In the genomic region with DNA sequence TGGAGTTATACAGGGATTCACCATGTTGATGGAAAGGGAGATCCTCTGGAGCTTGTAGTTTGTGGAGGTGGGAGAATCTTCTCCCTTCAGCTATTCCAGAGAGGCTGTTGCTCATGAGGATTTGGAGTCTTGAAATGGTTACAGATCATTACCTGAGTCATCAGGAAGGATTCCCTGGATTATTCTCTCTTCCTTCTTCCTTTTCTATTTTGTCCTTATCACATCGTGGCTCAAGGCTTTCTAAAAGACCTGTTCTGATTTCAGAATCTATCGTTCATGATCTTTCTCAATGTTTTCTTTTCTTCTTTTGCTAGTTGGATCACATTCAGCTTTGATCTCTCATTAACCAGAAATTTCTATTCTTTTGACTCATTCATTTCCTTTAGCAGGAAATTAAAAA, we compare ENCODE assay signal across 16 cellular contexts.
"Had no signal": no experiment of that assay in that cellular context is flagged by ENCODE, and none has a peak within 500 bp of the region (broad histone marks: within the 10 kb centered on the region; RNA-seq: fewer than 3 reads in every experiment).

No MANE protein-coding gene starts in this region.

- H3K4me1 Mint-ChIP-seq: activated T-helper 17 cell treated with anti-CD3 and anti-CD28 coated beads, Interleukin-2, amount 50 U/mL, for 72 hours; immature natural killer cell; T-cell had no signal

- H3K27me3 ChIP-seq: testis had no signal

- H3K9me3 ChIP-seq: left ventricle myocardium inferior, testis had no signal

- H3K27ac ChIP-seq: left ventricle myocardium inferior, testis, WERI-Rb-1 had no signal

- H3K36me3 ChIP-seq: left ventricle myocardium inferior, WERI-Rb-1 had no signal

- H3K4me3 ChIP-seq: left ventricle myocardium inferior, testis had no signal

- H3K9me3 Mint-ChIP-seq: activated naive CD4-positive, alpha-beta T cell treated with anti-CD3 and anti-CD28 coated beads for 36 hours; activated T-helper 17 cell treated with anti-CD3 and anti-CD28 coated beads, Interleukin-2, amount 50 U/mL, for 72 hours; stimulated activated naive CD8-positive, alpha-beta T cell treated with anti-CD3 and anti-CD28 coated beads, Interleukin-15, Interleukin-2, amounts not matched to agents 100 ng/mL and 50 ng/mL, for 24 hours; T-cell had no signal

- H3K4me3 Mint-ChIP-seq: activated naive CD4-positive, alpha-beta T cell treated with anti-CD3 and anti-CD28 coated beads for 36 hours; activated T-helper 17 cell treated with anti-CD3 and anti-CD28 coated beads, Interleukin-2, amount 50 U/mL, for 72 hours; immature natural killer cell; nephron; stimulated activated naive CD8-positive, alpha-beta T cell treated with anti-CD3 and anti-CD28 coated beads, Interleukin-15, Interleukin-2, amounts not matched to agents 100 ng/mL and 50 ng/mL, for 24 hours; T-cell had no signal

- H3K36me3 Mint-ChIP-seq: immature natural killer cell, T-cell had no signal

- H3K27ac Mint-ChIP-seq: activated naive CD4-positive, alpha-beta T cell treated with anti-CD3 and anti-CD28 coated beads for 36 hours; activated T-helper 17 cell treated with anti-CD3 and anti-CD28 coated beads, Interleukin-2, amount 50 U/mL, for 72 hours; immature natural killer cell; stimulated activated naive CD8-positive, alpha-beta T cell treated with anti-CD3 and anti-CD28 coated beads, Interleukin-15, Interleukin-2, amounts not matched to agents 100 ng/mL and 50 ng/mL, for 24 hours; T-cell had no signal

- ATAC-seq: activated T-helper 17 cell treated with anti-CD3 and anti-CD28 coated beads, Interleukin-2, amount 50 U/mL, for 72 hours; T-cell had no signal

- H3K4me1 ChIP-seq: left ventricle myocardium inferior, testis had no signal

- DNase-seq: activated CD4-positive, alpha-beta T cell treated with anti-CD3 and anti-CD28 coated beads for 4 hours; activated CD8-positive, alpha-beta memory T cell treated with anti-CD3 and anti-CD28 coated beads for 24 hours; activated naive CD4-positive, alpha-beta T cell treated with anti-CD3 and anti-CD28 coated beads for 36 hours; immature natural killer cell; left ventricle myocardium inferior; mesenchymal stem cell; occipital lobe; stimulated activated CD4-positive, alpha-beta T cell treated with anti-CD3 and anti-CD28 coated beads, Interleukin-12 subunit alpha, Interleukin-12 subunit beta, amount 100 ng/mL, for 4 hours; stimulated activated CD4-positive, alpha-beta T cell treated with anti-CD3 and anti-CD28 coated beads, Interleukin-2, amount 100 ng/mL, for 48 hours; T-cell; T1000; testis; WERI-Rb-1 had no signal
